Comparison of ENCODE assay signal across 8 cellular contexts in genomic region chr18:28175047-28175929, GRCh38. TPM values are rescaled to one million over a fixed set of nuclear protein-coding genes. Genes with fewer than 3 reads are reported as not detected.
DNase-seq lines count a peak whose midpoint lies in the region; ATAC-seq and TF ChIP-seq lines count a peak whose summit lies in the region.

No MANE protein-coding gene starts in this region.

- H3K4me1 ChIP-seq in right cardiac atrium (ENCODE audit: control insufficient read depth, insufficient read depth, low read length) (no peaks in the 10 kb centered on the region), skeletal muscle satellite cell (ENCODE audit: control insufficient read depth, insufficient read depth, low read length) (peaks cover 30% of the 10 kb centered on the region)

- peaks cover 39% of the 10 kb centered on the region for H3K27me3 Mint-ChIP-seq in activated CD4-positive, alpha-beta T cell treated with anti-CD3 and anti-CD28 coated beads, Interleukin-2, amount 10 ng/mL, durations not matched to agents 24 days and 14 days
- peaks cover 42% of the 10 kb centered on the region for H3K27me3 Mint-ChIP-seq in WTC11 (ENCODE audit: low read depth)

- H3K27me3 ChIP-seq in right cardiac atrium (ENCODE audit: control insufficient read depth, insufficient read depth) (no peaks in the 10 kb centered on the region), skeletal muscle satellite cell (ENCODE audit: control insufficient read depth, insufficient read depth, low read length) (no peaks in the 10 kb centered on the region)

- ATAC-seq in WTC11 (peak; percentile 9), right cardiac atrium (peak; percentile 73 to 74)

- CTCF ChIA-PET in WTC11 (lab: Charles Lee): no interaction called here

- no peak for TF ChIP-seq CTCF in WTC11 (IDR thresholded peaks at IDR 0.05)

- WGBS in right cardiac atrium: 3% methylated on average over 54 of the region's 54 CpGs

- peaks cover 6% of the 10 kb centered on the region for H3K4me1 Mint-ChIP-seq in activated CD4-positive, alpha-beta T cell treated with anti-CD3 and anti-CD28 coated beads, Interleukin-2, amount 10 ng/mL, durations not matched to agents 24 days and 14 days
- peaks cover 33% of the 10 kb centered on the region for H3K4me1 Mint-ChIP-seq in WTC11

- intact Hi-C loops in activated CD4-positive, alpha-beta T cell treated with anti-CD3 and anti-CD28 coated beads, Interleukin-2, amount 10 ng/mL, durations not matched to agents 24 days and 14 days (cut with micrococcal nuclease): no loop called here
- intact Hi-C loops in right cardiac atrium (cut with DNase I): loop anchor here in 2 of 4 donors (5.0 to 10.0 kb wide), 3 partner anchors 63 to 170 kb away; no protein-coding TSS in a partner anchor

- H3K9ac ChIP-seq in skeletal muscle satellite cell (ENCODE audit: low read depth, low read length): peak overlapping the region; percentile 87

- DNase-seq in activated CD4-positive, alpha-beta T cell treated with anti-CD3 and anti-CD28 coated beads, Interleukin-2, amount 10 ng/mL, durations not matched to agents 24 days and 14 days: no peak
- DNase-seq in activated CD4-positive, alpha-beta T cell treated with anti-CD3 and anti-CD28 coated beads for 1 hour: no peak
- DNase-seq in WTC11 (ENCODE audit: low spot score) (peak; percentile 47), right cardiac atrium (peak; percentile 50 to 81 (median 78)), LoVo (ENCODE audit: low spot score) (no peak), mesenteric fat pad (ENCODE audit: low spot score) (no peak), inferior parietal cortex (ENCODE audit: extremely low spot score) (no peak)

- H3K9me3 Mint-ChIP-seq in activated CD4-positive, alpha-beta T cell treated with anti-CD3 and anti-CD28 coated beads, Interleukin-2, amount 10 ng/mL, durations not matched to agents 24 days and 14 days: peaks cover 9% of the 10 kb centered on the region
- no peaks in the 10 kb centered on the region for H3K9me3 Mint-ChIP-seq in WTC11

- H3K27ac ChIP-seq in right cardiac atrium (ENCODE audit: low read length): peak overlapping the region; percentile 71

- peak overlapping the region; percentile 53 for H3K4me3 ChIP-seq in right cardiac atrium (ENCODE audit: low read length)
- peak overlapping the region; percentile 90 for H3K4me3 ChIP-seq in skeletal muscle satellite cell (ENCODE audit: low read length)

- H3K36me3 ChIP-seq in skeletal muscle satellite cell (ENCODE audit: insufficient read depth, low read length): no peaks in the 10 kb centered on the region

- H3K36me3 Mint-ChIP-seq in activated CD4-positive, alpha-beta T cell treated with anti-CD3 and anti-CD28 coated beads, Interleukin-2, amount 10 ng/mL, durations not matched to agents 24 days and 14 days (ENCODE audit: low read depth): peaks cover 3% of the 10 kb centered on the region
- no peaks in the 10 kb centered on the region for H3K36me3 Mint-ChIP-seq in WTC11

- H3K27ac Mint-ChIP-seq in activated CD4-positive, alpha-beta T cell treated with anti-CD3 and anti-CD28 coated beads, Interleukin-2, amount 10 ng/mL, durations not matched to agents 24 days and 14 days: no peak overlapping the region
- no peak overlapping the region for H3K27ac Mint-ChIP-seq in WTC11

- H3K9me3 ChIP-seq in right cardiac atrium (ENCODE audit: control insufficient read depth, low read length) (no peaks in the 10 kb centered on the region), skeletal muscle satellite cell (replicated peaks; ENCODE audit: low read length) (no peaks in the 10 kb centered on the region)

- POLR2A ChIA-PET in WTC11 (lab: Charles Lee): no interaction called here

- H3K4me2 ChIP-seq in skeletal muscle satellite cell (ENCODE audit: low read length): peak overlapping the region; percentile 86

- H3K4me3 Mint-ChIP-seq in activated CD4-positive, alpha-beta T cell treated with anti-CD3 and anti-CD28 coated beads, Interleukin-2, amount 10 ng/mL, durations not matched to agents 24 days and 14 days: peak overlapping the region; percentile 43
- peak overlapping the region; percentile 92 for H3K4me3 Mint-ChIP-seq in WTC11

TF ChIP-seq in WTC11, 78 proteins besides CTCF, POLR2A, EP300 and RAD21 (continues in another document):
- TF ChIP-seq FOXP1 (CRISPR knock-in tag; IDR thresholded peaks at IDR 0.05; ENCODE audit: borderline replicate concordance) (peak; percentile 57), RELA (CRISPR knock-in tag; IDR thresholded peaks at IDR 0.05; ENCODE audit: borderline replicate concordance) (peak; percentile 42; the same call in 1 of the 2 replicates), MAX (CRISPR knock-in tag; IDR thresholded peaks at IDR 0.05) (no peak), PREB (CRISPR knock-in tag; IDR thresholded peaks at IDR 0.05; ENCODE audit: borderline replicate concordance) (no peak), GABPB1 (CRISPR knock-in tag; IDR thresholded peaks at IDR 0.05) (0 out of 2 replicates have a peak, but pooled peaks have one; percentile 33), RORB (CRISPR knock-in tag; IDR thresholded peaks at IDR 0.05) (no peak), PRDM15 (CRISPR knock-in tag; IDR thresholded peaks at IDR 0.05) (peak; percentile 53)

RNA-seq across cellular contexts. Expression of gene CDH2, which starts 1.6 kb away (rescaled TPM):
- total RNA-seq in activated CD4-positive, alpha-beta T cell treated with anti-CD3 and anti-CD28 coated beads, Interleukin-2, amount 10 ng/mL, durations not matched to agents 24 days and 14 days: 0.07 TPM in 1 of 2 replicates, not detected in the other
- 15.9 to 17.3 TPM (median 16.9 TPM) in 3 replicates for total RNA-seq in WTC11 (2021)
- 100 to 1,000 TPM; 204 to 338 (median 262) TPM for total RNA-seq in right cardiac atrium
- polyA plus RNA-seq in right cardiac atrium: 75.6 TPM
- 12.9 and 15.3 TPM in 2 replicates for total RNA-seq in skeletal muscle satellite cell (2012; rRNA removed)
- total RNA-seq in mesenteric fat pad: 0.71 TPM

Comparison
In these comparisons a context has a peak if more than half of its experiments do, and no peak if none do; other contexts are left out.
1. DNase-seq: peak in WTC11 (single experiment) and right cardiac atrium (3 of 3); none in activated CD4-positive, alpha-beta T cell treated with anti-CD3 and anti-CD28 coated beads, Interleukin-2, amount 10 ng/mL, durations not matched to agents 24 days and 14 days (single experiment), activated CD4-positive, alpha-beta T cell treated with anti-CD3 and anti-CD28 coated beads for 1 hour (single experiment), LoVo (single experiment), mesenteric fat pad (single experiment) and inferior parietal cortex (single experiment).
2. RNA of gene CDH2, which starts 1.6 kb away (total RNA-seq): 204 to 338 TPM in right cardiac atrium; 15.9 to 17.3 TPM in WTC11, 0.71 TPM in mesenteric fat pad (single experiment) and 0.07 TPM in activated CD4-positive, alpha-beta T cell treated with anti-CD3 and anti-CD28 coated beads, Interleukin-2, amount 10 ng/mL, durations not matched to agents 24 days and 14 days; every median in the first group is over 10 times any median in the second.